ENCODE assay signal across 30 cellular contexts in the genomic region with DNA sequence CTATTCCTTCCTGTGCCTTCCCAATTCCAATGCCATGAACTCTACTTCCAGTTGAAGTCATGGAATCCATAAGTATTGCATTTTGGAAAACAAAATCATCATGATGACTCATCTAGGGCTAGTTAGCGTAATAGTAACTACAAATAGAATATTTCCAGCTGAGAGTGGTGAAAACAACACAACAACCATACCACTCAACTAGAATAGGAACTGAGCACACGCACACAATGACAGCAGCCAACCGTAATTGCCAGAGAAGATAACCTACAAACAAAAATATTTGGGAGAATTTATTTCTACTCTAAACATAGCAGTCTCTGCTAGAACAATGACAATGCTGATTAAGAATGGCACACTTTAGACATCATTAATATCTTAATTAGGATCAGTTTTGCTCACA.
"Had no signal": no experiment of that assay in that cellular context is flagged by ENCODE, and none has a peak within 500 bp of the region (broad histone marks: within the 10 kb centered on the region; RNA-seq: fewer than 3 reads in every experiment).

No MANE protein-coding gene starts in this region.

- H3K36me3 ChIP-seq: adrenal gland, cardiac muscle cell, esophagus squamous epithelium had no signal

- H3K4me3 ChIP-seq: adrenal gland, body of pancreas, cardiac muscle cell, esophagus squamous epithelium had no signal

- H3K4me1 ChIP-seq: adrenal gland, body of pancreas, esophagus squamous epithelium had no signal

- H3K27ac ChIP-seq: adrenal gland, body of pancreas, cardiac muscle cell, epithelial cell of prostate, esophagus squamous epithelium had no signal

- FAIRE-seq: colon, frontal cortex had no signal

- DNase-seq: activated CD4-positive, alpha-beta memory T cell treated with anti-CD3 and anti-CD28 coated beads for 36 hours; activated CD4-positive, alpha-beta T cell treated with anti-CD3 and anti-CD28 coated beads for 36 hours; activated CD4-positive, alpha-beta T cell treated with anti-CD3 and anti-CD28 coated beads, Interleukin-2, amount 10 ng/mL, durations not matched to agents 24 days and 14 days; activated CD4-positive, CD25-positive, alpha-beta regulatory T cell; activated CD4-positive, CD25-positive, alpha-beta regulatory T cell treated with anti-CD3 and anti-CD28 coated beads, Interleukin-2, amount 50 U/mL, for 72 hours; activated CD8-positive, alpha-beta memory T cell treated with anti-CD3 and anti-CD28 coated beads, Interleukin-2, amount 10 ng/mL, durations not matched to agents 7 days and 5 days; activated CD8-positive, alpha-beta memory T cell treated with anti-CD3 and anti-CD28 coated beads, Interleukin-2, amount 50 U/mL, for 4 hours; activated CD8-positive, alpha-beta T cell treated with anti-CD3 and anti-CD28 coated beads, Interleukin-2, amount 10 ng/mL, durations not matched to agents 7 days and 5 days; activated effector memory CD4-positive, alpha-beta T cell treated with anti-CD3 and anti-CD28 coated beads, Interleukin-2, amount 50 U/mL, for 16 hours; activated naive CD4-positive, alpha-beta T cell treated with anti-CD3 and anti-CD28 coated beads for 36 hours; activated naive CD8-positive, alpha-beta T cell treated with anti-CD3 and anti-CD28 coated beads for 36 hours; activated naive CD8-positive, alpha-beta T cell treated with anti-CD3 and anti-CD28 coated beads, Interleukin-2, amount 50 U/mL, for 24 hours; activated T-cell treated with anti-CD3 and anti-CD28 coated beads, Interleukin-2, amount 50 U/mL, for 1 hour; activated T-cell treated with anti-CD3 and anti-CD28 coated beads, Interleukin-2, amount 50 U/mL, for 48 hours; adrenal gland; amygdala; aorta; body of pancreas; cortex of kidney; dermis blood vessel endothelial cell; effector CD4-positive, alpha-beta T cell; effector memory CD8-positive, alpha-beta T cell; esophagus squamous epithelium; foreskin fibroblast; glutamatergic neuron; T-helper 2 cell had no signal

- H3K27me3 ChIP-seq: adrenal gland, body of pancreas, cardiac muscle cell, esophagus squamous epithelium had no signal

- ATAC-seq: activated CD4-positive, alpha-beta T cell treated with anti-CD3 and anti-CD28 coated beads for 36 hours; activated CD8-positive, alpha-beta memory T cell treated with anti-CD3 and anti-CD28 coated beads, Interleukin-2, amount 10 ng/mL, durations not matched to agents 7 days and 5 days; activated CD8-positive, alpha-beta T cell treated with anti-CD3 and anti-CD28 coated beads, Interleukin-2, amount 10 ng/mL, durations not matched to agents 7 days and 5 days; activated naive CD8-positive, alpha-beta T cell treated with anti-CD3 and anti-CD28 coated beads, Interleukin-2, amount 50 U/mL, for 24 hours; body of pancreas; effector memory CD8-positive, alpha-beta T cell had no signal

- H3K9me3 ChIP-seq: adrenal gland, body of pancreas, esophagus squamous epithelium had no signal
